Comparison of ENCODE assay signal across 31 cellular contexts in the genomic region with DNA sequence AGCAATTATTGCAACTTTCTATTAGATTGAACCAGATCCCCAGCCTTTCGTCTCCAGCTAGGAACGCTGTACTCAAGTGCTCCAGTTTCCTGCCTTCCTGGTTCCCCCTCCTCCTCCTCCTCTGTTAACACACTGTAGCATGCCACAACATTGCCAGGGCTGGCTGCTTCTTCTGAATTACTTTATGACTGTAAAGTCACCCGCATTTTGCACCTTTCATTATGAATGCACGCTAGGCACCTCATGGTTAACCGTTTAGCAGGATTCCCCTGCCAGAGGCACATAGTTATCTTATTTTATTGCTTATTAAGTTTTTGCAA. TPM values are rescaled to one million over a fixed set of nuclear protein-coding genes. Genes with fewer than 3 reads are reported as not detected.
DNase-seq lines count a peak whose midpoint lies in the region; ATAC-seq and TF ChIP-seq lines count a peak whose summit lies in the region.
"Had no signal": no experiment of that assay in that cellular context is flagged by ENCODE, and none has a peak within 500 bp of the region (broad histone marks: within the 10 kb centered on the region; RNA-seq: fewer than 3 reads in every experiment).

No MANE protein-coding gene starts in this region.

- H3K4me3 Mint-ChIP-seq in GM23338 = no peak overlapping the region
- H3K4me3 Mint-ChIP-seq: activated CD4-positive, alpha-beta T cell treated with anti-CD3 and anti-CD28 coated beads for 36 hours; activated CD8-positive, alpha-beta T cell treated with anti-CD3 and anti-CD28 coated beads for 36 hours; activated T-helper 17 cell treated with anti-CD3 and anti-CD28 coated beads, Interleukin-2, amount 50 U/mL, for 72 hours; CD8-positive, alpha-beta T cell had no signal

- 0 out of 2 replicates have a peak, but pooled peaks cover 7% of the 10 kb centered on the region for H3F3A ChIP-seq in GM23338 (replicated peaks; ENCODE audit: low read depth)

- intact Hi-C loops in left colon (cut with DNase I, micrococcal nuclease) = no loop called here
- intact Hi-C loops in psoas muscle (cut with DNase I) = loop anchor here in 1 of 2 donors (2.0 to 10.0 kb wide), 2 partner anchors 15 to 1507 kb away; no protein-coding TSS in a partner anchor

- no peaks in the 10 kb centered on the region for H3K9me3 ChIP-seq in psoas muscle
- H3K9me3 ChIP-seq: SJCRH30 had no signal

- TF ChIP-seq CTCF in GM23338 (conservative IDR thresholded peaks at IDR 0.05; ENCODE audit: low read depth in 2 of 2) (no peak), astrocyte of the cerebellum (IDR thresholded peaks at IDR 0.05; ENCODE audit: low read depth, low read length, missing control alignments) (no peak), psoas muscle (IDR thresholded peaks at IDR 0.05) (no peak)

- H3K4me3 ChIP-seq in GM23338 (0 out of 2 replicates have a peak overlapping the region, but pooled peaks have one; percentile 3), astrocyte of the cerebellum (ENCODE audit: low read depth, low read length) (peak overlapping the region; percentile 0), psoas muscle (peak overlapping the region; percentile 53)
- H3K4me3 ChIP-seq: SJCRH30 had no signal

- ATAC-seq in GM23338 (no peak), left colon (peak; percentile 38), psoas muscle (peak in 2 of 4 donors; percentile 16 to 35), GM18867 (IDR thresholded peaks at IDR 0.05; ENCODE audit: unreplicated experiment) (no peak)
- ATAC-seq in activated naive CD4-positive, alpha-beta T cell treated with anti-CD3 and anti-CD28 coated beads, Interleukin-2, amount 50 U/mL, for 72 hours = no peak
- ATAC-seq: activated CD4-positive, alpha-beta T cell treated with anti-CD3 and anti-CD28 coated beads for 36 hours; activated CD8-positive, alpha-beta T cell treated with anti-CD3 and anti-CD28 coated beads for 36 hours; activated T-helper 17 cell treated with anti-CD3 and anti-CD28 coated beads, Interleukin-2, amount 50 U/mL, for 72 hours; CD8-positive, alpha-beta T cell; natural killer cell had no signal

- peaks cover 77% of the 10 kb centered on the region for H3K4me1 Mint-ChIP-seq in GM23338
- H3K4me1 Mint-ChIP-seq: activated CD4-positive, alpha-beta T cell treated with anti-CD3 and anti-CD28 coated beads for 36 hours; activated T-helper 17 cell treated with anti-CD3 and anti-CD28 coated beads, Interleukin-2, amount 50 U/mL, for 72 hours; natural killer cell had no signal

- H3K27me3 ChIP-seq in GM23338 (ENCODE audit: insufficient read depth) (no peaks in the 10 kb centered on the region), psoas muscle (ENCODE audit: insufficient read depth in 3 of 3, low read length in 2 of 3) (no peaks in the 10 kb centered on the region)
- H3K27me3 ChIP-seq: SJCRH30 had no signal

- H3K9me3 Mint-ChIP-seq in GM23338 = no peaks in the 10 kb centered on the region; the same call in 2 of the 3 replicates
- H3K9me3 Mint-ChIP-seq in activated naive CD4-positive, alpha-beta T cell treated with anti-CD3 and anti-CD28 coated beads, Interleukin-2, amount 50 U/mL, for 72 hours = no peaks in the 10 kb centered on the region
- H3K9me3 Mint-ChIP-seq: activated CD8-positive, alpha-beta T cell treated with anti-CD3 and anti-CD28 coated beads for 36 hours; activated T-helper 17 cell treated with anti-CD3 and anti-CD28 coated beads, Interleukin-2, amount 50 U/mL, for 72 hours; CD8-positive, alpha-beta T cell; H9; natural killer cell had no signal

- no peak overlapping the region for H3K27ac Mint-ChIP-seq in GM23338
- H3K27ac Mint-ChIP-seq in activated naive CD4-positive, alpha-beta T cell treated with anti-CD3 and anti-CD28 coated beads, Interleukin-2, amount 50 U/mL, for 72 hours = no peak overlapping the region
- H3K27ac Mint-ChIP-seq: activated CD4-positive, alpha-beta T cell treated with anti-CD3 and anti-CD28 coated beads for 36 hours; activated CD8-positive, alpha-beta T cell treated with anti-CD3 and anti-CD28 coated beads for 36 hours; activated T-helper 17 cell treated with anti-CD3 and anti-CD28 coated beads, Interleukin-2, amount 50 U/mL, for 72 hours; CD8-positive, alpha-beta T cell; H9; natural killer cell had no signal

- 13 to 27% (median 13%) methylated on average over 5 of the region's 5 CpGs for WGBS in psoas muscle, 3 donors

- no peak for DNase-seq in GM23338 (ENCODE audit: low spot score)
- no peak for DNase-seq in astrocyte of the cerebellum (ENCODE audit: low read depth)
- DNase-seq in left colon = peak; percentile 47 to 58
- no peak for DNase-seq in psoas muscle
- no peak for DNase-seq in activated naive CD4-positive, alpha-beta T cell treated with anti-CD3 and anti-CD28 coated beads, Interleukin-2, amount 50 U/mL, for 72 hours (ENCODE audit: low spot score in 2 of 2)
- DNase-seq in GF-D8 (lab: John Stamatoyannopoulos, UW) = no peak
- DNase-seq: activated CD4-positive, alpha-beta T cell treated with anti-CD3 and anti-CD28 coated beads for 36 hours; activated CD8-positive, alpha-beta memory T cell treated with anti-CD3 and anti-CD28 coated beads, Interleukin-2, amount 50 U/mL, for 48 hours; activated CD8-positive, alpha-beta T cell treated with anti-CD3 and anti-CD28 coated beads for 36 hours; activated naive CD4-positive, alpha-beta T cell treated with anti-CD3 and anti-CD28 coated beads, Interleukin-2, amount 50 U/mL, for 16 hours; amniotic stem cell; CD8-positive, alpha-beta T cell; effector CD8-positive, alpha-beta T cell; H9; IMR-90; kidney; MV-4-11; natural killer cell; NCI-H1436; NCI-H2081 treated with DMSO at 0.1 percent for 48 hours; NCI-H345; RPMI8226; SJCRH30; small intestine; stimulated activated naive CD4-positive, alpha-beta T cell; T1000 had no signal

- peaks cover 9% of the 10 kb centered on the region; the same call in 1 of the 3 replicates for H3K36me3 Mint-ChIP-seq in GM23338 (ENCODE audit: low read depth)
- H3K36me3 Mint-ChIP-seq in activated naive CD4-positive, alpha-beta T cell treated with anti-CD3 and anti-CD28 coated beads, Interleukin-2, amount 50 U/mL, for 72 hours = no peaks in the 10 kb centered on the region
- H3K36me3 Mint-ChIP-seq: CD8-positive, alpha-beta T cell; natural killer cell had no signal

- peaks cover 10% of the 10 kb centered on the region for H3K27me3 Mint-ChIP-seq in GM23338 (ENCODE audit: insufficient read depth, low read depth, poor library complexity)

- peaks cover 85% of the 10 kb centered on the region for H3K79me2 ChIP-seq in GM23338 (replicated peaks; ENCODE audit: insufficient read depth)

- peaks cover 76% of the 10 kb centered on the region for H3K4me1 ChIP-seq in GM23338 (ENCODE audit: insufficient read depth)
- H3K4me1 ChIP-seq in psoas muscle = peaks cover 42% of the 10 kb centered on the region
- H3K4me1 ChIP-seq: parathyroid adenoma had no signal

- peak overlapping the region; percentile 63 for H3K4me2 ChIP-seq in GM23338

- in situ Hi-C loops in astrocyte of the cerebellum (cut with HindIII; ENCODE audit: low sequenced_read_pairs) = no loop called here

- peaks cover 46% of the 10 kb centered on the region for H4K20me1 ChIP-seq in GM23338 (replicated peaks; ENCODE audit: insufficient read depth)

- no peaks in the 10 kb centered on the region for H3K9me2 ChIP-seq in GM23338 (ENCODE audit: insufficient read depth)

- H2AFZ ChIP-seq in GM23338 = no peak overlapping the region
- H2AFZ ChIP-seq: parathyroid adenoma had no signal

- H3K27ac ChIP-seq in GM23338 (ENCODE audit: low read depth) (no peak overlapping the region), psoas muscle (peak overlapping the region; percentile 59)
- H3K27ac ChIP-seq: parathyroid adenoma, SJCRH30, VCaP had no signal

- H3K36me3 ChIP-seq in GM23338 (ENCODE audit: insufficient read depth) (no peaks in the 10 kb centered on the region), psoas muscle (ENCODE audit: insufficient read depth in 1 of 2, low read depth in 1 of 2) (no peaks in the 10 kb centered on the region)
- H3K36me3 ChIP-seq: SJCRH30 had no signal

TF ChIP-seq in GM23338, 12 proteins besides CTCF, POLR2A, EP300 and RAD21 (continues in another document):
- TF ChIP-seq CREB1 (CRISPR knock-in tag; IDR thresholded peaks at IDR 0.05; ENCODE audit: low read depth) = no peak
- TF ChIP-seq NANOG (IDR thresholded peaks at IDR 0.05; ENCODE audit: borderline replicate concordance) = no peak
- TF ChIP-seq EZH2 (IDR thresholded peaks at IDR 0.05; ENCODE audit: low read depth, unreplicated experiment) = no peak
- TF ChIP-seq STAT1 (IDR thresholded peaks at IDR 0.05; ENCODE audit: unreplicated experiment) = no peak
- TF ChIP-seq, protein P1, sequence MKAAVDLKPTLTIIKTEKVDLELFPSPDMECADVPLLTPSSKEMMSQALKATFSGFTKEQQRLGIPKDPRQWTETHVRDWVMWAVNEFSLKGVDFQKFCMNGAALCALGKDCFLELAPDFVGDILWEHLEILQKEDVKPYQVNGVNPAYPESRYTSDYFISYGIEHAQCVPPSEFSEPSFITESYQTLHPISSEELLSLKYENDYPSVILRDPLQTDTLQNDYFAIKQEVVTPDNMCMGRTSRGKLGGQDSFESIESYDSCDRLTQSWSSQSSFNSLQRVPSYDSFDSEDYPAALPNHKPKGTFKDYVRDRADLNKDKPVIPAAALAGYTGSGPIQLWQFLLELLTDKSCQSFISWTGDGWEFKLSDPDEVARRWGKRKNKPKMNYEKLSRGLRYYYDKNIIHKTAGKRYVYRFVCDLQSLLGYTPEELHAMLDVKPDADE (IDR thresholded peaks at IDR 0.05) = no peak
- TF ChIP-seq EZH2phosphoT487 (IDR thresholded peaks at IDR 0.05; ENCODE audit: unreplicated experiment) = no peak
- TF ChIP-seq JUNB (IDR thresholded peaks at IDR 0.05; ENCODE audit: unreplicated experiment) = no peak
- no peak for TF ChIP-seq ZNF114 (CRISPR knock-in tag; IDR thresholded peaks at IDR 0.05)
- no peak for TF ChIP-seq ZNF331 (CRISPR knock-in tag; IDR thresholded peaks at IDR 0.05; ENCODE audit: low read depth)

RNA-seq across cellular contexts. Expression of a gene that starts 4.5 kb away (rescaled TPM):
- total RNA-seq in GM23338 (2014; rRNA removed; shearing (Covaris generic)) = 39.6 and 41.8 TPM in 2 replicates
- polyA plus RNA-seq in GM23338 (2016; fragmentation: Nextera tagmentation; extraction: Ambion mirVana) (14.9 and 15.2 TPM in 2 replicates), psoas muscle (1 to 10 TPM; 2.3 to 5.4 (median 4.4) TPM)
- total RNA-seq in left colon (10 to 100 TPM in 1 of 2 donors, 1 to 10 TPM in 1; 8.2 to 10.5 TPM), psoas muscle (10 to 100 TPM; 14.4 to 30.7 (median 20.6) TPM)
- total RNA-seq in activated naive CD4-positive, alpha-beta T cell treated with anti-CD3 and anti-CD28 coated beads, Interleukin-2, amount 50 U/mL, for 72 hours = under 1 TPM in 1 of 2 donors, not detected in 1; 0.05 TPM
- total RNA-seq: activated CD4-positive, alpha-beta T cell treated with anti-CD3 and anti-CD28 coated beads for 36 hours; activated CD8-positive, alpha-beta T cell treated with anti-CD3 and anti-CD28 coated beads for 36 hours; activated T-helper 17 cell treated with anti-CD3 and anti-CD28 coated beads, Interleukin-2, amount 50 U/mL, for 72 hours; CD8-positive, alpha-beta T cell; LHCN-M2; natural killer cell had no signal

Comparison
In these comparisons a context has a peak if more than half of its experiments do, and no peak if none do; other contexts are left out.
1. DNase-seq: peak in left colon (2 of 2); none in GM23338 (single experiment), astrocyte of the cerebellum (single experiment), psoas muscle (0 of 2), activated naive CD4-positive, alpha-beta T cell treated with anti-CD3 and anti-CD28 coated beads, Interleukin-2, amount 50 U/mL, for 72 hours (0 of 2) and GF-D8 (single experiment).
2. H3K4me3 ChIP-seq: peak in every context shown above with its lines; median percentile 53 in psoas muscle; 3 in GM23338; 0 in astrocyte of the cerebellum.
3. RNA of a gene that starts 4.5 kb away (total RNA-seq): 39.6 to 41.8 TPM in GM23338, 14.4 to 30.7 TPM in psoas muscle and 8.2 to 10.5 TPM in left colon; 0.05 TPM in activated naive CD4-positive, alpha-beta T cell treated with anti-CD3 and anti-CD28 coated beads, Interleukin-2, amount 50 U/mL, for 72 hours; every median in the first group is over 4 times any median in the second.